In genomic region chr18:68219274-68219673, GRCh38 we compare ENCODE assay signal across 18 cellular contexts.
DNase-seq lines count a peak whose midpoint lies in the region; ATAC-seq and TF ChIP-seq lines count a peak whose summit lies in the region.
"Had no signal": no experiment of that assay in that cellular context is flagged by ENCODE, and none has a peak within 500 bp of the region (broad histone marks: within the 10 kb centered on the region; RNA-seq: fewer than 3 reads in every experiment).

No MANE protein-coding gene starts in this region.

- TF ChIP-seq CTCF in SK-N-SH (IDR thresholded peaks at IDR 0.05) (no peak), ascending aorta (IDR thresholded peaks at IDR 0.05) (no peak), left lung (IDR thresholded peaks at IDR 0.05) (no peak)

- H3K9me3 ChIP-seq in SK-N-SH (no peaks in the 10 kb centered on the region), ascending aorta (no peaks in the 10 kb centered on the region), left lung (no peaks in the 10 kb centered on the region)
- H3K9me3 ChIP-seq: BLaER1 had no signal

- no peak for DNase-seq in SK-N-SH
- DNase-seq in ascending aorta (ENCODE audit: low spot score in 2 of 2), result no peak
- no peak for DNase-seq in left lung
- DNase-seq in UCSD-AML1 (lab: John Stamatoyannopoulos, UW; ENCODE audit: unreplicated experiment), result no peak
- no peak for DNase-seq in GM19240 (ENCODE audit: insufficient read length, low spot score)
- DNase-seq in NOMO-1 treated with DMSO at 0.1 percent for 48 hours (lab: John Stamatoyannopoulos, UW; ENCODE audit: unreplicated experiment), result no peak
- no peak for DNase-seq in activated CD4-positive, alpha-beta T cell treated with anti-CD3 and anti-CD28 coated beads, Interleukin-2, amount 50 U/mL, for 1 hour
- DNase-seq: DMS 273 treated with DMSO at 0.1 percent for 48 hours, NCI-H187 treated with DMSO at 0.1 percent for 48 hours, NCI-H2171, NCI-H446 treated with DMSO at 0.1 percent for 48 hours, NCI-H82, SW 1271 had no signal

- no peaks in the 10 kb centered on the region for H3K79me2 ChIP-seq in SK-N-SH (ENCODE audit: insufficient read depth)

- H3K27ac ChIP-seq in SK-N-SH (ENCODE audit: low read depth in 2 of 2, low read length in 1 of 2), result no peak overlapping the region
- H3K27ac ChIP-seq in ascending aorta, result peak overlapping the region; percentile 26 to 58
- no peak overlapping the region for H3K27ac ChIP-seq in left lung
- H3K27ac ChIP-seq: 22Rv1, BLaER1, KMS-11 had no signal

- intact Hi-C loops in ascending aorta (cut with DNase I), result no loop called here
- intact Hi-C loops in left lung (cut with DNase I), result no loop called here

- TF ChIP-seq RAD21 in SK-N-SH (IDR thresholded peaks at IDR 0.05; ENCODE audit: low read length), result no peak

- H3K27me3 ChIP-seq in SK-N-SH (ENCODE audit: insufficient read depth) (no peaks in the 10 kb centered on the region), ascending aorta (no peaks in the 10 kb centered on the region), left lung (no peaks in the 10 kb centered on the region)
- H3K27me3 ChIP-seq: BLaER1 had no signal

- H3K4me3 ChIP-seq in SK-N-SH (ENCODE audit: low read depth in 2 of 2, low read length in 1 of 2) (no peak overlapping the region), ascending aorta (no peak overlapping the region), left lung (no peak overlapping the region)
- H3K4me3 ChIP-seq: BLaER1 had no signal

- ATAC-seq in SK-N-SH treated with all-trans-retinoic acid at 6 μM for 48 hours (no peak), left lung (peak; percentile 75)
- ATAC-seq: HCT116 had no signal

- 92% methylated on average over 2 of the region's 2 CpGs for WGBS in SK-N-SH (ENCODE audit: low lambda C conversion rate)

- TF ChIP-seq EP300 in SK-N-SH (IDR thresholded peaks at IDR 0.05; ENCODE audit: borderline replicate concordance in 1 of 2, low read depth in 1 of 2, low read length in 1 of 2), result no peak

- no peaks in the 10 kb centered on the region for H3K36me3 ChIP-seq in SK-N-SH (replicated peaks in 1 of 2; ENCODE audit: control insufficient read depth in 1 of 2, insufficient read depth in 2 of 2, low read length in 1 of 2)
- H3K36me3 ChIP-seq in ascending aorta, result no peaks in the 10 kb centered on the region
- no peaks in the 10 kb centered on the region for H3K36me3 ChIP-seq in left lung
- H3K36me3 ChIP-seq: BLaER1 had no signal

- no peak overlapping the region for H3K9ac ChIP-seq in SK-N-SH
- H3K9ac ChIP-seq: BLaER1, KMS-11 had no signal

- H3K4me1 ChIP-seq in SK-N-SH (ENCODE audit: control insufficient read depth in 1 of 2, insufficient read depth in 2 of 2, low read depth in 1 of 2, low read length in 1 of 2), result peaks cover 0 to 8% of the 10 kb centered on the region in 2 experiments; a peak in 2 of 4 replicates
- peaks cover 0 to 4% of the 10 kb centered on the region in 2 donors for H3K4me1 ChIP-seq in ascending aorta
- no peaks in the 10 kb centered on the region for H3K4me1 ChIP-seq in left lung

- H2AFZ ChIP-seq in SK-N-SH (ENCODE audit: low read depth), result 0 out of 2 replicates have a peak overlapping the region, but pooled peaks have one; percentile 41

- no peaks in the 10 kb centered on the region for H3F3A ChIP-seq in SK-N-SH (replicated peaks; ENCODE audit: insufficient read depth)

- POLR2A ChIA-PET in SK-N-SH (lab: Yijun Ruan, JAX), result no interaction called here

- no peaks in the 10 kb centered on the region for H3K9me2 ChIP-seq in SK-N-SH

- CTCF ChIA-PET in SK-N-SH (lab: Yijun Ruan, JAX), result no interaction called here

- H4K20me1 ChIP-seq in SK-N-SH (ENCODE audit: insufficient read depth), result no peaks in the 10 kb centered on the region
- H4K20me1 ChIP-seq: BLaER1 had no signal

- H3K4me2 ChIP-seq in SK-N-SH, result no peak overlapping the region
- H3K4me2 ChIP-seq: KMS-11 had no signal

TF ChIP-seq in SK-N-SH, 30 proteins besides CTCF, POLR2A, EP300 and RAD21:
- TF ChIP-seq RFX5 (IDR thresholded peaks at IDR 0.05; ENCODE audit: low read length), result no peak
- TF ChIP-seq USF1 (IDR thresholded peaks at IDR 0.05; ENCODE audit: borderline replicate concordance, low read depth), result no peak
- TF ChIP-seq NRF1 (IDR thresholded peaks at IDR 0.05; ENCODE audit: low read depth, low read length), result no peak
- no peak for TF ChIP-seq NFIC (IDR thresholded peaks at IDR 0.05; ENCODE audit: borderline replicate concordance)

TF ChIP-seq in SK-N-SH treated with all-trans-retinoic acid at 6 μM for 48 hours, 23 proteins besides CTCF, POLR2A, EP300 and RAD21 (continues in another document):
- no peak for TF ChIP-seq RARB (CRISPR knock-in tag; IDR thresholded peaks at IDR 0.05)
- TF ChIP-seq ESRRG (CRISPR knock-in tag; IDR thresholded peaks at IDR 0.05), result no peak
- no peak for TF ChIP-seq TOX (CRISPR knock-in tag; IDR thresholded peaks at IDR 0.05; ENCODE audit: borderline replicate concordance)
- no peak for TF ChIP-seq ZNF565 (CRISPR knock-in tag; conservative IDR thresholded peaks at IDR 0.05; ENCODE audit: low read depth)
- no peak for TF ChIP-seq SNAI2 (CRISPR knock-in tag; IDR thresholded peaks at IDR 0.05)
- no peak for TF ChIP-seq PATZ1 (CRISPR knock-in tag; IDR thresholded peaks at IDR 0.05; ENCODE audit: borderline replicate concordance)
- TF ChIP-seq TCF4 (CRISPR knock-in tag; IDR thresholded peaks at IDR 0.05; ENCODE audit: borderline replicate concordance), result no peak
- TF ChIP-seq PPARA (CRISPR knock-in tag; IDR thresholded peaks at IDR 0.05; ENCODE audit: borderline replicate concordance), result no peak
- no peak for TF ChIP-seq GLIS3 (CRISPR knock-in tag; IDR thresholded peaks at IDR 0.05)
- no peak for TF ChIP-seq ISL1 (CRISPR knock-in tag; IDR thresholded peaks at IDR 0.05)
- no peak for TF ChIP-seq CSDC2 (CRISPR knock-in tag; IDR thresholded peaks at IDR 0.05)
- TF ChIP-seq TSHZ2 (CRISPR knock-in tag; IDR thresholded peaks at IDR 0.05), result no peak
- TF ChIP-seq ZFP30 (CRISPR knock-in tag; IDR thresholded peaks at IDR 0.05), result no peak
- TF ChIP-seq POU6F1 (CRISPR knock-in tag; IDR thresholded peaks at IDR 0.05; ENCODE audit: borderline replicate concordance, low read depth), result no peak
- no peak for TF ChIP-seq ZNF70 (CRISPR knock-in tag; IDR thresholded peaks at IDR 0.05)

Comparison
In these comparisons a context has a peak if more than half of its experiments do, and no peak if none do; other contexts are left out.
1. H3K27ac ChIP-seq: peak in ascending aorta (2 of 2); none in SK-N-SH (0 of 2) and left lung (0 of 2).